In genomic region chr20:53020376-53020775, GRCh38 we compare ENCODE assay signal across 17 cellular contexts. TPM values are rescaled to one million over a fixed set of nuclear protein-coding genes. Genes with fewer than 3 reads are reported as not detected.
"Had no signal": no experiment of that assay in that cellular context is flagged by ENCODE, and none has a peak within 500 bp of the region (broad histone marks: within the 10 kb centered on the region; RNA-seq: fewer than 3 reads in every experiment).

No MANE protein-coding gene starts in this region.

- H3K4me2 ChIP-seq: hepatocyte had no signal

- H3K4me1 ChIP-seq: psoas muscle, thyroid gland had no signal

- H3K4me3 Mint-ChIP-seq: activated CD8-positive, alpha-beta T cell treated with anti-CD3 and anti-CD28 coated beads for 36 hours; naive thymus-derived CD8-positive, alpha-beta T cell; T-helper 1 cell treated with Interleukin-12 subunit alpha and Interleukin-12 subunit beta and Interleukin-4 antibody, amounts not matched to agents 30 μg/mL and 1 μg/mL, for 36 hours had no signal

- H3K27me3 ChIP-seq: esophagus squamous epithelium, hepatocyte, ovary, thyroid gland had no signal

- H3K4me3 ChIP-seq: esophagus squamous epithelium, hepatocyte, ovary, psoas muscle, thyroid gland had no signal

- H3K9me3 ChIP-seq: esophagus squamous epithelium, ovary, psoas muscle, thyroid gland had no signal

- ATAC-seq: activated CD8-positive, alpha-beta T cell treated with anti-CD3 and anti-CD28 coated beads for 36 hours; naive thymus-derived CD8-positive, alpha-beta T cell; psoas muscle; right cardiac atrium had no signal

- H3K9me3 Mint-ChIP-seq: activated CD8-positive, alpha-beta T cell treated with anti-CD3 and anti-CD28 coated beads for 36 hours had no signal

- H3K36me3 ChIP-seq: esophagus squamous epithelium, ovary, thyroid gland had no signal

- H3K27ac ChIP-seq: esophagus squamous epithelium, hepatocyte, ovary, psoas muscle, thyroid gland, VCaP had no signal

- DNase-seq: activated CD4-positive, CD25-positive, alpha-beta regulatory T cell treated with anti-CD3 and anti-CD28 coated beads, Interleukin-2, amount 50 U/mL, for 72 hours; activated CD8-positive, alpha-beta T cell treated with anti-CD3 and anti-CD28 coated beads for 36 hours; activated T-cell treated with anti-CD3 and anti-CD28 coated beads, Interleukin-2, amount 50 U/mL, for 48 hours; effector memory CD4-positive, alpha-beta T cell; esophagus squamous epithelium; mesendoderm; naive thymus-derived CD8-positive, alpha-beta T cell; ovary; psoas muscle; right cardiac atrium; stimulated activated CD4-positive, alpha-beta T cell treated with anti-CD3 and anti-CD28 coated beads, Interleukin-2, amount 100 ng/mL, for 24 hours; stimulated activated naive CD4-positive, alpha-beta T cell treated with Interleukin-2 at 50 U/mL for 16 hours; thyroid gland had no signal

- H2AFZ ChIP-seq: hepatocyte had no signal

- H3K27ac Mint-ChIP-seq: activated CD8-positive, alpha-beta T cell treated with anti-CD3 and anti-CD28 coated beads for 36 hours had no signal

RNA-seq across cellular contexts. Expression of gene TSHZ2, which starts 48.2 kb away (rescaled TPM):
- total RNA-seq: endothelial cell of umbilical vein had no signal
